Comparison of ENCODE assay signal across 21 cellular contexts in the genomic region with DNA sequence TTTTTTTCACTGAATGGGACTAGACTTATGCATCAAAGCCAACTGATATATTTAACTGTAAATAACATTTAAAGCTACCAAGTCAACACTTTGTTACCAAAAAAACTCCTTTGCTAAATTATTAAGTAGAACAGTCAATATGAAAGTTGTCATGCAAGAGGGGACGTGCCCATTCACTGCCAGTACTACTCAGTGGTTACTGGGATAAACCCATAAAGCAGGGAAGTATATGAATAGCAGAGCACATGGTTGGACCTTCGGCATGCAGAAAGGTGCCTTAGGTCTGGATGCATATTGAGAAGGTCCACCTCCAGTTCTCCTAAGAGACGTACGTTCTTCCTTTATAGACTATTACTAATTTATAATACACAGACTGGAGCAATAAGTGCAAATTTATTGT.
"Had no signal": no experiment of that assay in that cellular context is flagged by ENCODE, and none has a peak within 500 bp of the region (broad histone marks: within the 10 kb centered on the region; RNA-seq: fewer than 3 reads in every experiment).

No MANE protein-coding gene starts in this region.

- DNase-seq: effector CD8-positive, alpha-beta T cell; endodermal cell; foreskin fibroblast; gastrocnemius medialis; heart left ventricle; hippocampal formation; left cardiac atrium; left lung; mesenchymal stem cell; mucosa of descending colon; naive B cell; stimulated activated CD4-positive, alpha-beta T cell treated with anti-CD3 and anti-CD28 coated beads, Interleukin-2, amount 100 ng/mL, for 24 hours; stimulated activated CD4-positive, alpha-beta T cell treated with anti-CD3 and anti-CD28 coated beads, Interleukin-4, amount 100 ng/mL, for 24 hours; stimulated activated naive CD4-positive, alpha-beta T cell treated with Interleukin-2 at 50 U/mL for 16 hours; stomach; thyroid gland; trophoblast cell had no signal

- ATAC-seq: esophagus mucosa; gastrocnemius medialis; heart left ventricle; left cardiac atrium; left lung; mucosa of descending colon; natural killer cell treated with Interleukin-12 subunit alpha and Interleukin-12 subunit beta and Interleukin-15 and Interleukin-18, amount 100 ng/mL, for 72 hours; sciatic nerve; stimulated activated effector memory CD8-positive, alpha-beta T cell treated with anti-CD3 and anti-CD28 coated beads, Interleukin-12 subunit alpha, Interleukin-12 subunit beta, amount 100 ng/mL, for 72 hours had no signal
